ENCODE assay signal across 2 cellular contexts in genomic region chr16:17467923-17468540, GRCh38.
TF ChIP-seq lines count a peak whose summit lies in the region.

No MANE protein-coding gene starts in this region.

TF ChIP-seq in IMR-90, 13 proteins besides CTCF, POLR2A, EP300 and RAD21:
- TF ChIP-seq CEBPB (IDR thresholded peaks at IDR 0.05; ENCODE audit: low read depth, low read length) (peak; percentile 19; the same call in 1 of the 2 replicates), FOS (IDR thresholded peaks at IDR 0.05; ENCODE audit: low read depth, low read length) (no peak), BHLHE40 (IDR thresholded peaks at IDR 0.05; ENCODE audit: low read depth, low read length) (no peak), SMC3 (IDR thresholded peaks at IDR 0.05; ENCODE audit: low read depth, low read length) (peak; percentile 67), CHD1 (IDR thresholded peaks at IDR 0.05; ENCODE audit: low read depth, low read length) (no peak), MXI1 (IDR thresholded peaks at IDR 0.05; ENCODE audit: borderline replicate concordance, low read depth, low read length) (no peak), RFX5 (IDR thresholded peaks at IDR 0.05; ENCODE audit: low read depth, low read length) (no peak), MAFK (IDR thresholded peaks at IDR 0.05; ENCODE audit: low read depth, low read length) (no peak), MAZ (IDR thresholded peaks at IDR 0.05; ENCODE audit: borderline replicate concordance, low read depth, low read length) (no peak), RCOR1 (IDR thresholded peaks at IDR 0.05; ENCODE audit: insufficient replicate concordance, low read length) (no peak), NFE2L2 (IDR thresholded peaks at IDR 0.05; ENCODE audit: low read depth, low read length) (no peak), USF2 (IDR thresholded peaks at IDR 0.05; ENCODE audit: low read depth, low read length) (no peak)
- TF ChIP-seq, protein P1, sequence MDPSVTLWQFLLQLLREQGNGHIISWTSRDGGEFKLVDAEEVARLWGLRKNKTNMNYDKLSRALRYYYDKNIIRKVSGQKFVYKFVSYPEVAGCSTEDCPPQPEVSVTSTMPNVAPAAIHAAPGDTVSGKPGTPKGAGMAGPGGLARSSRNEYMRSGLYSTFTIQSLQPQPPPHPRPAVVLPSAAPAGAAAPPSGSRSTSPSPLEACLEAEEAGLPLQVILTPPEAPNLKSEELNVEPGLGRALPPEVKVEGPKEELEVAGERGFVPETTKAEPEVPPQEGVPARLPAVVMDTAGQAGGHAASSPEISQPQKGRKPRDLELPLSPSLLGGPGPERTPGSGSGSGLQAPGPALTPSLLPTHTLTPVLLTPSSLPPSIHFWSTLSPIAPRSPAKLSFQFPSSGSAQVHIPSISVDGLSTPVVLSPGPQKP (IDR thresholded peaks at IDR 0.05; ENCODE audit: borderline replicate concordance, low read depth, low read length): no peak

TF ChIP-seq in GM12891, 5 proteins besides CTCF, POLR2A, EP300 and RAD21:
- TF ChIP-seq SPI1 (IDR thresholded peaks at IDR 0.05; ENCODE audit: low read depth, low read length): no peak
TF ChIP-seq in GM12891: peak in this region for 0.
